ENCODE assay signal across 1 cellular context in genomic region chr7:47153076-47153475, GRCh38.
TF ChIP-seq lines count a peak whose summit lies in the region.

No MANE protein-coding gene starts in this region.

TF ChIP-seq in liver, 16 proteins besides CTCF, POLR2A, EP300 and RAD21 (continued from another document):
- TF ChIP-seq RXRA (IDR thresholded peaks at IDR 0.05) (peak in 1 of 2 donors; percentile 43), ZBTB33 (IDR thresholded peaks at IDR 0.05) (no peak), HNF4G (IDR thresholded peaks at IDR 0.05) (no peak), TAF1 (conservative IDR thresholded peaks at IDR 0.05) (no peak), GABPA (IDR thresholded peaks at IDR 0.05 in 1 of 2, conservative IDR thresholded peaks at IDR 0.05 in 1 of 2) (no peak), NR2F2 (IDR thresholded peaks at IDR 0.05) (peak; percentile 40), SP1 (IDR thresholded peaks at IDR 0.05) (no peak)
